39 cellular contexts compared by ENCODE assay signal in genomic region chr11:133600876-133601275, GRCh38.
"Had no signal": no experiment of that assay in that cellular context is flagged by ENCODE, and none has a peak within 500 bp of the region (broad histone marks: within the 10 kb centered on the region; RNA-seq: fewer than 3 reads in every experiment).

No MANE protein-coding gene starts in this region.

- H3K4me3 Mint-ChIP-seq: activated CD4-positive, alpha-beta memory T cell treated with anti-CD3 and anti-CD28 coated beads, Interleukin-2, amount 10 ng/mL, durations not matched to agents 7 days and 5 days; activated CD4-positive, alpha-beta T cell treated with anti-CD3 and anti-CD28 coated beads for 36 hours; activated CD4-positive, alpha-beta T cell treated with anti-CD3 and anti-CD28 coated beads, Interleukin-2, amount 10 ng/mL, durations not matched to agents 7 days and 5 days; activated CD8-positive, alpha-beta memory T cell treated with anti-CD3 and anti-CD28 coated beads, Interleukin-2, amount 10 ng/mL, durations not matched to agents 7 days and 5 days; activated CD8-positive, alpha-beta T cell treated with anti-CD3 and anti-CD28 coated beads, Interleukin-2, amount 10 ng/mL, durations not matched to agents 7 days and 5 days; activated naive CD4-positive, alpha-beta T cell treated with anti-CD3 and anti-CD28 coated beads for 36 hours; activated naive CD8-positive, alpha-beta T cell treated with anti-CD3 and anti-CD28 coated beads for 36 hours; activated T-cell treated with anti-CD3 and anti-CD28 coated beads, Interleukin-2, amount 50 U/mL, for 24 hours; T-helper 1 cell treated with Interleukin-12 subunit alpha and Interleukin-12 subunit beta and Interleukin-4 antibody, amounts not matched to agents 30 μg/mL and 1 μg/mL, for 36 hours; T-helper 2 cell treated with Interferon-gamma antibody and Interleukin-4, amounts not matched to agents 5 μg/mL and 100 μg/mL, for 36 hours; WTC11 had no signal

- DNase-seq: activated CD4-positive, alpha-beta memory T cell treated with anti-CD3 and anti-CD28 coated beads, Interleukin-2, amount 10 ng/mL, durations not matched to agents 7 days and 5 days; activated CD4-positive, alpha-beta T cell treated with anti-CD3 and anti-CD28 coated beads for 1 hour; activated CD4-positive, alpha-beta T cell treated with anti-CD3 and anti-CD28 coated beads for 36 hours; activated CD4-positive, alpha-beta T cell treated with anti-CD3 and anti-CD28 coated beads for 48 hours; activated CD4-positive, alpha-beta T cell treated with anti-CD3 and anti-CD28 coated beads, Interleukin-2, amount 10 ng/mL, durations not matched to agents 7 days and 5 days; activated CD4-positive, alpha-beta T cell treated with anti-CD3 and anti-CD28 coated beads, Interleukin-2, amount 50 U/mL, for 48 hours; activated CD4-positive, CD25-positive, alpha-beta regulatory T cell; activated CD8-positive, alpha-beta memory T cell treated with anti-CD3 and anti-CD28 coated beads for 24 hours; activated CD8-positive, alpha-beta memory T cell treated with anti-CD3 and anti-CD28 coated beads, Interleukin-2, amount 10 ng/mL, durations not matched to agents 7 days and 5 days; activated CD8-positive, alpha-beta memory T cell treated with anti-CD3 and anti-CD28 coated beads, Interleukin-2, amount 50 U/mL, for 48 hours; activated CD8-positive, alpha-beta T cell treated with anti-CD3 and anti-CD28 coated beads, Interleukin-2, amount 10 ng/mL, durations not matched to agents 7 days and 5 days; activated effector memory CD4-positive, alpha-beta T cell treated with anti-CD3 and anti-CD28 coated beads, Interleukin-2, amount 50 U/mL, for 16 hours; activated gamma-delta T cell treated with Interleukin-2 at 50 U/mL for 16 hours; activated naive CD4-positive, alpha-beta T cell; activated naive CD4-positive, alpha-beta T cell treated with anti-CD3 and anti-CD28 coated beads for 36 hours; activated naive CD4-positive, alpha-beta T cell treated with anti-CD3 and anti-CD28 coated beads, Interleukin-2, amount 50 U/mL, for 16 hours; activated naive CD8-positive, alpha-beta T cell treated with anti-CD3 and anti-CD28 coated beads for 36 hours; activated T-cell treated with anti-CD3 and anti-CD28 coated beads, Interleukin-2, amount 50 U/mL, for 24 hours; activated T-cell treated with anti-CD3 and anti-CD28 coated beads, Interleukin-2, amount 50 U/mL, for 48 hours; adrenal gland; amniotic stem cell; aorta; body of pancreas; brain microvascular endothelial cell; central memory CD4-positive, alpha-beta T cell; SW 1271; T-helper 1 cell; T-helper 2 cell; T-helper 9 cell had no signal

- H3K9me3 Mint-ChIP-seq: activated CD4-positive, alpha-beta memory T cell treated with anti-CD3 and anti-CD28 coated beads, Interleukin-2, amount 10 ng/mL, durations not matched to agents 7 days and 5 days; activated CD4-positive, alpha-beta T cell treated with anti-CD3 and anti-CD28 coated beads, Interleukin-2, amount 10 ng/mL, durations not matched to agents 7 days and 5 days; activated naive CD4-positive, alpha-beta T cell treated with anti-CD3 and anti-CD28 coated beads for 36 hours; activated naive CD8-positive, alpha-beta T cell treated with anti-CD3 and anti-CD28 coated beads for 36 hours; activated T-cell treated with anti-CD3 and anti-CD28 coated beads, Interleukin-2, amount 50 U/mL, for 24 hours; activated T-helper 2 cell treated with anti-CD3 and anti-CD28 coated beads, Interferon-gamma antibody, Interleukin-2, Interleukin-4, amounts not matched to agents 10 μg/mL and 5 μg/mL and 100 μg/mL, durations not matched to agents 14 hours and 24 hours and 36 hours; T-helper 2 cell treated with Interferon-gamma antibody and Interleukin-4, amounts not matched to agents 5 μg/mL and 100 μg/mL, for 36 hours; WTC11 had no signal

- H3K4me3 ChIP-seq: adrenal gland, body of pancreas, breast epithelium had no signal

- FAIRE-seq: astrocyte, TTC549 had no signal

- H3K27me3 Mint-ChIP-seq: activated CD4-positive, alpha-beta memory T cell treated with anti-CD3 and anti-CD28 coated beads, Interleukin-2, amount 10 ng/mL, durations not matched to agents 7 days and 5 days; activated CD4-positive, alpha-beta T cell treated with anti-CD3 and anti-CD28 coated beads, Interleukin-2, amount 10 ng/mL, durations not matched to agents 7 days and 5 days; activated CD8-positive, alpha-beta memory T cell treated with anti-CD3 and anti-CD28 coated beads, Interleukin-2, amount 10 ng/mL, durations not matched to agents 7 days and 5 days; activated naive CD8-positive, alpha-beta T cell treated with anti-CD3 and anti-CD28 coated beads for 36 hours had no signal

- H3K27ac Mint-ChIP-seq: activated CD4-positive, alpha-beta memory T cell treated with anti-CD3 and anti-CD28 coated beads, Interleukin-2, amount 10 ng/mL, durations not matched to agents 7 days and 5 days; activated CD4-positive, alpha-beta T cell treated with anti-CD3 and anti-CD28 coated beads for 36 hours; activated CD4-positive, alpha-beta T cell treated with anti-CD3 and anti-CD28 coated beads, Interleukin-2, amount 10 ng/mL, durations not matched to agents 7 days and 5 days; activated CD8-positive, alpha-beta memory T cell treated with anti-CD3 and anti-CD28 coated beads, Interleukin-2, amount 10 ng/mL, durations not matched to agents 7 days and 5 days; activated CD8-positive, alpha-beta T cell treated with anti-CD3 and anti-CD28 coated beads, Interleukin-2, amount 10 ng/mL, durations not matched to agents 7 days and 5 days; activated naive CD4-positive, alpha-beta T cell treated with anti-CD3 and anti-CD28 coated beads for 36 hours; activated naive CD4-positive, alpha-beta T cell treated with anti-CD3 and anti-CD28 coated beads, Interleukin-2, amount 50 U/mL, for 72 hours; activated naive CD8-positive, alpha-beta T cell treated with anti-CD3 and anti-CD28 coated beads for 36 hours; activated T-cell treated with anti-CD3 and anti-CD28 coated beads, Interleukin-2, amount 50 U/mL, for 24 hours; activated T-helper 2 cell treated with anti-CD3 and anti-CD28 coated beads, Interferon-gamma antibody, Interleukin-2, Interleukin-4, amounts not matched to agents 10 μg/mL and 5 μg/mL and 100 μg/mL, durations not matched to agents 14 hours and 24 hours and 36 hours; T-helper 1 cell treated with Interleukin-12 subunit alpha and Interleukin-12 subunit beta and Interleukin-4 antibody, amounts not matched to agents 30 μg/mL and 1 μg/mL, for 36 hours; T-helper 2 cell treated with Interferon-gamma antibody and Interleukin-4, amounts not matched to agents 5 μg/mL and 100 μg/mL, for 36 hours; WTC11 had no signal

- H3K9me3 ChIP-seq: adrenal gland, body of pancreas, breast epithelium had no signal

- H3K4me1 Mint-ChIP-seq: activated CD4-positive, alpha-beta memory T cell treated with anti-CD3 and anti-CD28 coated beads, Interleukin-2, amount 10 ng/mL, durations not matched to agents 7 days and 5 days; activated CD4-positive, alpha-beta T cell treated with anti-CD3 and anti-CD28 coated beads for 36 hours; activated CD4-positive, alpha-beta T cell treated with anti-CD3 and anti-CD28 coated beads, Interleukin-2, amount 10 ng/mL, durations not matched to agents 7 days and 5 days; activated CD8-positive, alpha-beta memory T cell treated with anti-CD3 and anti-CD28 coated beads, Interleukin-2, amount 10 ng/mL, durations not matched to agents 7 days and 5 days; activated naive CD8-positive, alpha-beta T cell treated with anti-CD3 and anti-CD28 coated beads for 36 hours had no signal

- H3K36me3 Mint-ChIP-seq: activated CD8-positive, alpha-beta memory T cell treated with anti-CD3 and anti-CD28 coated beads, Interleukin-2, amount 10 ng/mL, durations not matched to agents 7 days and 5 days; activated naive CD4-positive, alpha-beta T cell treated with anti-CD3 and anti-CD28 coated beads, Interleukin-2, amount 50 U/mL, for 72 hours; activated naive CD8-positive, alpha-beta T cell treated with anti-CD3 and anti-CD28 coated beads for 36 hours; WTC11 had no signal

- H3K27me3 ChIP-seq: adrenal gland, body of pancreas, brain microvascular endothelial cell, breast epithelium had no signal

- H3K27ac ChIP-seq: adrenal gland, body of pancreas, brain microvascular endothelial cell, breast epithelium, VCaP had no signal

- H3K36me3 ChIP-seq: adrenal gland, brain microvascular endothelial cell, breast epithelium had no signal

- H3K4me1 ChIP-seq: adrenal gland, body of pancreas, breast epithelium had no signal

- ATAC-seq: activated CD4-positive, alpha-beta T cell treated with anti-CD3 and anti-CD28 coated beads for 36 hours; activated CD4-positive, CD25-positive, alpha-beta regulatory T cell treated with anti-CD3 and anti-CD28 coated beads, Interleukin-2, amount 50 U/mL, for 24 hours; activated CD8-positive, alpha-beta memory T cell treated with anti-CD3 and anti-CD28 coated beads, Interleukin-2, amount 10 ng/mL, durations not matched to agents 7 days and 5 days; activated CD8-positive, alpha-beta T cell treated with anti-CD3 and anti-CD28 coated beads, Interleukin-2, amount 10 ng/mL, durations not matched to agents 7 days and 5 days; activated naive CD4-positive, alpha-beta T cell treated with anti-CD3 and anti-CD28 coated beads, Interleukin-2, amount 50 U/mL, for 72 hours; body of pancreas; WTC11 had no signal
